Comparison of ENCODE assay signal across 27 cellular contexts in genomic region chr20:55584307-55584706, GRCh38.
"Had no signal": no experiment of that assay in that cellular context is flagged by ENCODE, and none has a peak within 500 bp of the region (broad histone marks: within the 10 kb centered on the region; RNA-seq: fewer than 3 reads in every experiment).

No MANE protein-coding gene starts in this region.

- H3K36me3 ChIP-seq: stomach, suprapubic skin, thoracic aorta, thyroid gland, tibial artery, tibial nerve, transverse colon, upper lobe of left lung, upper lobe of right lung, uterus, vagina had no signal

- H3K4me1 ChIP-seq: stomach, suprapubic skin, testis, thyroid gland, tibial artery, tibial nerve, transverse colon, upper lobe of left lung, upper lobe of right lung, uterus, vagina had no signal

- H3K4me3 ChIP-seq: stomach, suprapubic skin, testis, thoracic aorta, thyroid gland, tibial artery, tibial nerve, transverse colon, upper lobe of left lung, upper lobe of right lung, uterus, vagina had no signal

- H3K27ac ChIP-seq: stomach, suprapubic skin, testis, thoracic aorta, thyroid gland, tibial artery, tibial nerve, transverse colon, upper lobe of left lung, upper lobe of right lung, uterus, vagina had no signal

- FAIRE-seq: urothelium cell line had no signal

- H3K27me3 ChIP-seq: stomach, suprapubic skin, testis, thyroid gland, tibial artery, tibial nerve, transverse colon, upper lobe of left lung, upper lobe of right lung, uterus, vagina had no signal

- ATAC-seq: stimulated activated effector memory CD8-positive, alpha-beta T cell treated with anti-CD3 and anti-CD28 coated beads, Interleukin-12 subunit alpha, Interleukin-12 subunit beta, amount 100 ng/mL, for 72 hours; stimulated activated memory B cell treated with anti-CD40 and anti-IgM and Interleukin-4, amounts not matched to agents 10 μg/mL and 1 μg/mL and 100 μg/mL, for 72 hours; stimulated activated naive B cell treated with anti-CD40 and anti-IgM and Interleukin-4, amounts not matched to agents 10 μg/mL and 1 μg/mL and 100 μg/mL, for 72 hours; stimulated activated naive CD8-positive, alpha-beta T cell treated with anti-CD3 and anti-CD28 coated beads, Interleukin-15, amount 100 ng/mL, for 72 hours; stimulated activated naive CD8-positive, alpha-beta T cell treated with anti-CD3 and anti-CD28 coated beads, Interleukin-15, Interleukin-2, amounts not matched to agents 100 U/mL and 50 U/mL, for 24 hours; upper lobe of right lung had no signal

- H3K9me3 ChIP-seq: stomach, suprapubic skin, testis, thoracic aorta, thyroid gland, tibial artery, tibial nerve, transverse colon, upper lobe of left lung, upper lobe of right lung, uterus, vagina had no signal

- DNase-seq: stimulated activated CD4-positive, alpha-beta T cell treated with anti-CD3 and anti-CD28 coated beads, Interleukin-2, amount 100 ng/mL, for 48 hours; stimulated activated CD4-positive, alpha-beta T cell treated with anti-CD3 and anti-CD28 coated beads, Interleukin-4, amount 100 ng/mL, for 1 hour; stimulated activated CD4-positive, alpha-beta T cell treated with anti-CD3 and anti-CD28 coated beads, Interleukin-4, amount 100 ng/mL, for 24 hours; stimulated activated CD4-positive, alpha-beta T cell treated with anti-CD3 and anti-CD28 coated beads, Interleukin-4, amount 100 ng/mL, for 4 hours; stimulated activated CD8-positive, alpha-beta memory T cell treated with anti-CD3 and anti-CD28 coated beads, Interleukin-4, amount 100 ng/mL, for 48 hours; stimulated activated naive B cell treated with anti-CD40 and anti-IgM and Interleukin-4, amounts not matched to agents 10 μg/mL and 1 μg/mL and 100 μg/mL, for 72 hours; stimulated activated naive CD4-positive, alpha-beta T cell; stimulated activated naive CD4-positive, alpha-beta T cell treated with Interleukin-2 at 50 U/mL for 16 hours; stimulated activated naive CD8-positive, alpha-beta T cell treated with anti-CD3 and anti-CD28 coated beads, Interleukin-15, amount 100 ng/mL, for 72 hours; stimulated activated naive CD8-positive, alpha-beta T cell treated with anti-CD3 and anti-CD28 coated beads, Interleukin-15, Interleukin-2, amounts not matched to agents 100 U/mL and 50 U/mL, for 24 hours; stomach; substantia nigra; testis; thyroid gland; tibial artery; transverse colon; trophoblast cell; upper lobe of left lung; upper lobe of right lung; uterus had no signal
